Comparison of ENCODE assay signal across 3 cellular contexts in the genomic region with DNA sequence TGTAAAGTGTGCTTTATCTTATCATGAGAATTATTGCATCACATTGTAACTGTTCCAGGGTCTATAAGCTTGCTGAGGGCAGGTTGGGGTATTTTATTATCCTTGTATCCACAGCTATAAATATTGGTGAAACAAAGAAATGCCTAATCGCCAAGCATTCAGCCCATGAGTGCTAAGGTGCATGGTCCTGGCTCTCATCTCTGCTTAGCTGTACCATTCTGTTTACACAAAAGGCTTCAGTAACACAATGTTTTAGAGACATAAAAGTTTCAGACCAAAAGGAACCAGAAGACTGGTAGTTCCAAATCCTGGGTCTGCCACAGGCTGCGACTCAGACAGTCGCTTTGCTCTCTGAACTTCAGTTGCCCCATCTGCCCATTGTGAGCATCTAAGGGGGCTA.
A peak's percentile ranks its signal among the peaks of the same experiment; 100 is the strongest.
TF ChIP-seq lines count a peak whose summit lies in the region.

No MANE protein-coding gene starts in this region.

TF ChIP-seq in IMR-90, 13 proteins besides CTCF, POLR2A, EP300 and RAD21 (continued from another document):
- TF ChIP-seq CEBPB (IDR thresholded peaks at IDR 0.05; ENCODE audit: low read depth, low read length) = peak; percentile 36
- TF ChIP-seq NFE2L2 (IDR thresholded peaks at IDR 0.05; ENCODE audit: low read depth, low read length) = no peak
- TF ChIP-seq SMC3 (IDR thresholded peaks at IDR 0.05; ENCODE audit: low read depth, low read length) = no peak
TF ChIP-seq in IMR-90: peak in this region for 1.

TF ChIP-seq in HepG2, 621 proteins besides CTCF, POLR2A, EP300 and RAD21:
- TF ChIP-seq, protein P1, sequence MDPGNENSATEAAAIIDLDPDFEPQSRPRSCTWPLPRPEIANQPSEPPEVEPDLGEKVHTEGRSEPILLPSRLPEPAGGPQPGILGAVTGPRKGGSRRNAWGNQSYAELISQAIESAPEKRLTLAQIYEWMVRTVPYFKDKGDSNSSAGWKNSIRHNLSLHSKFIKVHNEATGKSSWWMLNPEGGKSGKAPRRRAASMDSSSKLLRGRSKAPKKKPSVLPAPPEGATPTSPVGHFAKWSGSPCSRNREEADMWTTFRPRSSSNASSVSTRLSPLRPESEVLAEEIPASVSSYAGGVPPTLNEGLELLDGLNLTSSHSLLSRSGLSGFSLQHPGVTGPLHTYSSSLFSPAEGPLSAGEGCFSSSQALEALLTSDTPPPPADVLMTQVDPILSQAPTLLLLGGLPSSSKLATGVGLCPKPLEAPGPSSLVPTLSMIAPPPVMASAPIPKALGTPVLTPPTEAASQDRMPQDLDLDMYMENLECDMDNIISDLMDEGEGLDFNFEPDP (CRISPR knock-in tag; conservative IDR thresholded peaks at IDR 0.05) = 0 out of 2 replicates have a peak, but pooled peaks have one; percentile 57
- TF ChIP-seq TGIF2 (CRISPR knock-in tag; IDR thresholded peaks at IDR 0.05) = no peak
- no peak for TF ChIP-seq STAG1 (CRISPR knock-in tag; IDR thresholded peaks at IDR 0.05)
- no peak for TF ChIP-seq NFIC (IDR thresholded peaks at IDR 0.05; ENCODE audit: low read length)
- no peak for TF ChIP-seq KIAA2018 (CRISPR knock-in tag; IDR thresholded peaks at IDR 0.05; ENCODE audit: borderline replicate concordance)
- no peak for TF ChIP-seq SMARCC2 (IDR thresholded peaks at IDR 0.05)

TF ChIP-seq in neural cell, 6 proteins besides CTCF, POLR2A, EP300 and RAD21 (continued from another document):
- TF ChIP-seq REST (IDR thresholded peaks at IDR 0.05; ENCODE audit: borderline replicate concordance) = no peak
- no peak for TF ChIP-seq MXI1 (conservative IDR thresholded peaks at IDR 0.05; ENCODE audit: poor library complexity, severe bottlenecking)
- TF ChIP-seq TAF1 (IDR thresholded peaks at IDR 0.05; ENCODE audit: low read depth) = no peak
- TF ChIP-seq SMC3 (conservative IDR thresholded peaks at IDR 0.05; ENCODE audit: poor library complexity) = no peak
- no peak for TF ChIP-seq POLR2AphosphoS5 (IDR thresholded peaks at IDR 0.05)
TF ChIP-seq in neural cell: peak in this region for 0.
